Comparison of ENCODE assay signal across 34 cellular contexts in the genomic region with DNA sequence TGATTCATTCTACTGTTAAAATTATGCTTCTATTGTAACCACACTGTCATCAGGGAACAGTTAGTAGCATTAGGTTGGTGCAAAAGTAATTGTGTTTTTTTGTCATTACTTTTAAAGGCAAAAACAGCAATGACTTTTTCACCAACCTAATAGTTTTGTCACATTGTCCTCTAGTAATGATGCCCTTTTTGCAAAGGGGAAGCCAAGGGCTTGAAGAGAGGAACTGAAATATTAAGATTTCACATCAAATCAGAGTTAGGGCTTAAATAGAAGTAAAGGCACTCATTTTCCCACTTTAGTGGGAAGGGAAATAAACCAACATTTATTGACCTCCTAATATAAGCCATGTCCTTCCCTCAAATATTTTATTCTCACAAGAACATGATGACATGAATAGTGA.
DNase-seq lines count a peak whose midpoint lies in the region; ATAC-seq, FAIRE-seq and TF ChIP-seq lines count a peak whose summit lies in the region.
"Had no signal": no experiment of that assay in that cellular context is flagged by ENCODE, and none has a peak within 500 bp of the region (broad histone marks: within the 10 kb centered on the region; RNA-seq: fewer than 3 reads in every experiment).

No MANE protein-coding gene starts in this region.

- SMC1A ChIA-PET in GM12878 (lab: Charles Lee; ENCODE audit: uncharacterized antibody, unreplicated experiment), result no interaction called here

- no peak overlapping the region for H3K27ac ChIP-seq in GM12878 (ENCODE audit: control insufficient read depth, insufficient read depth)
- H3K27ac ChIP-seq: 22Rv1; A549; BLaER1; BLaER1 treated with 17β-estradiol and CSF1 and Interleukin-3, amounts not matched to agents 10 nM and 100 nM; C4-2B had no signal

- no peaks in the 10 kb centered on the region; the same call in 2 of the 3 replicates for H3K9me3 ChIP-seq in GM12878 (replicated peaks; ENCODE audit: control insufficient read depth, insufficient read depth, low read length)
- H3K9me3 ChIP-seq: A549; BE2C; BLaER1; BLaER1 treated with 17β-estradiol and CSF1 and Interleukin-3, amounts not matched to agents 10 nM and 100 nM; Caco-2 had no signal

- no peak overlapping the region for H3K4me2 ChIP-seq in GM12878 (ENCODE audit: control insufficient read depth, insufficient read depth)
- H3K4me2 ChIP-seq: A549; BLaER1; BLaER1 treated with 17β-estradiol and CSF1 and Interleukin-3, amounts not matched to agents 10 nM and 100 nM had no signal

- no peaks in the 10 kb centered on the region for H4K20me1 ChIP-seq in GM12878 (ENCODE audit: control insufficient read depth, insufficient read depth)
- H4K20me1 ChIP-seq: BLaER1 had no signal

- H3K9ac ChIP-seq in GM12878 (ENCODE audit: control insufficient read depth, insufficient read depth, low read length), result no peak overlapping the region
- H3K9ac ChIP-seq: BLaER1; BLaER1 treated with 17β-estradiol and CSF1 and Interleukin-3, amounts not matched to agents 10 nM and 100 nM had no signal

- TF ChIP-seq POLR2A in GM12878 (IDR thresholded peaks at IDR 0.05; ENCODE audit: low read depth, low read length), result no peak

- H3K27ac Mint-ChIP-seq in stimulated activated naive B cell treated with anti-CD40 and anti-IgM and Interleukin-4, amounts not matched to agents 10 μg/mL and 1 μg/mL and 100 μg/mL, for 72 hours, result no peak overlapping the region
- no peak overlapping the region for H3K27ac Mint-ChIP-seq in natural killer cell treated with Interleukin-12 subunit alpha and Interleukin-12 subunit beta and Interleukin-15 and Interleukin-18, amount 100 ng/mL, for 72 hours
- H3K27ac Mint-ChIP-seq: B cell; CD14-positive monocyte; CD4-positive, alpha-beta memory T cell; CD4-positive, alpha-beta T cell; CD4-positive, CD25-positive, alpha-beta regulatory T cell; CD8-positive, alpha-beta T cell had no signal

- CTCF ChIA-PET in GM12878 (lab: Yijun Ruan, JAX), result interaction anchor here (0.5 to 2.0 kb wide), 2 partner anchors 123 to 456 kb away, joined by 3 to 6 read pairs; no protein-coding TSS in a partner anchor

- H2AFZ ChIP-seq in GM12878 (ENCODE audit: control insufficient read depth, low read depth, low read length), result no peak overlapping the region

- H3K4me1 ChIP-seq in GM12878 (ENCODE audit: control insufficient read depth, insufficient read depth, low read length), result peaks cover 3% of the 10 kb centered on the region
- H3K4me1 ChIP-seq: A549; BE2C; BLaER1; BLaER1 treated with 17β-estradiol and CSF1 and Interleukin-3, amounts not matched to agents 10 nM and 100 nM; Caco-2 had no signal

- TF ChIP-seq CTCF in GM12878 (IDR thresholded peaks at IDR 0.05 in 2 of 3, conservative IDR thresholded peaks at IDR 0.05 in 1 of 3; ENCODE audit: control insufficient read depth in 2 of 3, extremely low read depth in 1 of 3, insufficient read depth in 1 of 3, low read depth in 3 of 3, low read length in 3 of 3), result no peak

- no peak for TF ChIP-seq RAD21 in GM12878 (IDR thresholded peaks at IDR 0.05; ENCODE audit: insufficient read depth, low read depth, low read length)

- TF ChIP-seq EP300 in GM12878 (IDR thresholded peaks at IDR 0.05; ENCODE audit: borderline replicate concordance in 1 of 2, control insufficient read depth in 1 of 2, low read depth in 2 of 2, low read length in 2 of 2), result no peak

- FAIRE-seq in GM12878 (lab: Jason Lieb, UNC), result no peak
- FAIRE-seq: A204.1, A549, D721Med had no signal

- H3K27me3 ChIP-seq in GM12878 (replicated peaks in 1 of 2; ENCODE audit: control insufficient read depth in 2 of 2, insufficient read depth in 2 of 2, low read length in 1 of 2), result no peaks in the 10 kb centered on the region
- H3K27me3 ChIP-seq: BE2C; BLaER1; BLaER1 treated with 17β-estradiol and CSF1 and Interleukin-3, amounts not matched to agents 10 nM and 100 nM had no signal

- H3K4me1 Mint-ChIP-seq in stimulated activated naive B cell treated with anti-CD40 and anti-IgM and Interleukin-4, amounts not matched to agents 10 μg/mL and 1 μg/mL and 100 μg/mL, for 72 hours, result no peaks in the 10 kb centered on the region
- H3K4me1 Mint-ChIP-seq in natural killer cell treated with Interleukin-12 subunit alpha and Interleukin-12 subunit beta and Interleukin-15 and Interleukin-18, amount 100 ng/mL, for 72 hours (ENCODE audit: low read depth in 2 of 2), result no peaks in the 10 kb centered on the region
- H3K4me1 Mint-ChIP-seq: B cell; CD14-positive monocyte; CD4-positive, alpha-beta memory T cell; CD4-positive, CD25-positive, alpha-beta regulatory T cell; CD8-positive, alpha-beta memory T cell had no signal

- DNase-seq in CD1c-positive myeloid dendritic cell (ENCODE audit: extremely low spot score) (peak; percentile 5), GM12878 (ENCODE audit: low read depth, low spot score) (no peak)
- no peak for DNase-seq in stimulated activated naive B cell treated with anti-CD40 and anti-IgM and Interleukin-4, amounts not matched to agents 10 μg/mL and 1 μg/mL and 100 μg/mL, for 72 hours
- DNase-seq in natural killer cell treated with Interleukin-12 subunit alpha and Interleukin-12 subunit beta and Interleukin-15 and Interleukin-18, amount 100 ng/mL, for 72 hours (ENCODE audit: low spot score), result no peak
- DNase-seq: 8988T; ACHN; AML-193; BE2C; C1 segment of cervical spinal cord; Caco-2; Calu3; CD4-positive, alpha-beta memory T cell; CD4-positive, alpha-beta T cell; CD4-positive, CD25-positive, alpha-beta regulatory T cell; CD8-positive, alpha-beta memory T cell; CD8-positive, alpha-beta T cell; DMS 273 treated with DMSO at 0.1 percent for 48 hours; DMS153; DMS53; DMS79; DMS79 treated with DMSO at 0.1 percent for 48 hours; DND-41; EL had no signal

- peaks cover 0 to 3% of the 10 kb centered on the region in 2 donors for H3K27me3 Mint-ChIP-seq in stimulated activated naive B cell treated with anti-CD40 and anti-IgM and Interleukin-4, amounts not matched to agents 10 μg/mL and 1 μg/mL and 100 μg/mL, for 72 hours
- peaks cover 5 to 6% of the 10 kb centered on the region in 2 donors for H3K27me3 Mint-ChIP-seq in natural killer cell treated with Interleukin-12 subunit alpha and Interleukin-12 subunit beta and Interleukin-15 and Interleukin-18, amount 100 ng/mL, for 72 hours
- H3K27me3 Mint-ChIP-seq: CD4-positive, alpha-beta memory T cell had no signal

- RAD21 ChIA-PET in GM12878 (lab: Charles Lee; ENCODE audit: unreplicated experiment), result no interaction called here

- H3K36me3 Mint-ChIP-seq in stimulated activated naive B cell treated with anti-CD40 and anti-IgM and Interleukin-4, amounts not matched to agents 10 μg/mL and 1 μg/mL and 100 μg/mL, for 72 hours, result no peaks in the 10 kb centered on the region
- H3K36me3 Mint-ChIP-seq in natural killer cell treated with Interleukin-12 subunit alpha and Interleukin-12 subunit beta and Interleukin-15 and Interleukin-18, amount 100 ng/mL, for 72 hours, result no peaks in the 10 kb centered on the region
- H3K36me3 Mint-ChIP-seq: CD14-positive monocyte; CD4-positive, alpha-beta memory T cell; CD4-positive, CD25-positive, alpha-beta regulatory T cell; CD8-positive, alpha-beta T cell had no signal

- in situ Hi-C loops in GM12878 (cut with MboI), result no loop called here

- no TSS peak for BruUV-seq in GM12878 (replicated peaks; lab: Mats Ljungman, UMichigan)

- POLR2A ChIA-PET in GM12878 (lab: Charles Lee), result no interaction called here

- no peaks in the 10 kb centered on the region for H3K36me3 ChIP-seq in GM12878 (ENCODE audit: control insufficient read depth in 2 of 2, insufficient read depth in 2 of 2, low read length in 1 of 2)
- H3K36me3 ChIP-seq: BE2C; BLaER1; BLaER1 treated with 17β-estradiol and CSF1 and Interleukin-3, amounts not matched to agents 10 nM and 100 nM had no signal

- H3K4me3 Mint-ChIP-seq in stimulated activated naive B cell treated with anti-CD40 and anti-IgM and Interleukin-4, amounts not matched to agents 10 μg/mL and 1 μg/mL and 100 μg/mL, for 72 hours, result no peak overlapping the region
- no peak overlapping the region for H3K4me3 Mint-ChIP-seq in natural killer cell treated with Interleukin-12 subunit alpha and Interleukin-12 subunit beta and Interleukin-15 and Interleukin-18, amount 100 ng/mL, for 72 hours
- H3K4me3 Mint-ChIP-seq: B cell; CD14-positive monocyte; CD4-positive, alpha-beta memory T cell; CD4-positive, alpha-beta T cell; CD4-positive, CD25-positive, alpha-beta regulatory T cell; CD8-positive, alpha-beta memory T cell; CD8-positive, alpha-beta T cell had no signal

- no peaks in the 10 kb centered on the region; the same call in 1 of the 2 replicates for H3K79me2 ChIP-seq in GM12878 (ENCODE audit: control insufficient read depth, insufficient read depth, low read length)

- H3K4me3 ChIP-seq in GM12878, result no peak overlapping the region
- H3K4me3 ChIP-seq: A549; BLaER1; BLaER1 treated with 17β-estradiol and CSF1 and Interleukin-3, amounts not matched to agents 10 nM and 100 nM had no signal

- no peak for ATAC-seq in GM12878
- peak; percentile 43 to 59 for ATAC-seq in stimulated activated naive B cell treated with anti-CD40 and anti-IgM and Interleukin-4, amounts not matched to agents 10 μg/mL and 1 μg/mL and 100 μg/mL, for 72 hours (replicated peaks)
- no peak for ATAC-seq in GM19395 (IDR thresholded peaks at IDR 0.05; ENCODE audit: unreplicated experiment)
- ATAC-seq in HG03039 (IDR thresholded peaks at IDR 0.05; ENCODE audit: unreplicated experiment), result no peak
- no peak for ATAC-seq in natural killer cell treated with Interleukin-12 subunit alpha and Interleukin-12 subunit beta and Interleukin-15 and Interleukin-18, amount 100 ng/mL, for 72 hours
- ATAC-seq: A549; CD8-positive, alpha-beta T cell had no signal

- intact Hi-C loops in GM12878 (cut with micrococcal nuclease; ENCODE audit: unreplicated experiment), result no loop called here

- H3K9me3 Mint-ChIP-seq in stimulated activated naive B cell treated with anti-CD40 and anti-IgM and Interleukin-4, amounts not matched to agents 10 μg/mL and 1 μg/mL and 100 μg/mL, for 72 hours, result peaks cover 0 to 4% of the 10 kb centered on the region in 2 donors
- H3K9me3 Mint-ChIP-seq in natural killer cell treated with Interleukin-12 subunit alpha and Interleukin-12 subunit beta and Interleukin-15 and Interleukin-18, amount 100 ng/mL, for 72 hours, result no peaks in the 10 kb centered on the region

TF ChIP-seq in GM12878, 131 proteins besides CTCF, POLR2A, EP300 and RAD21:
- TF ChIP-seq ASH2L (IDR thresholded peaks at IDR 0.05; ENCODE audit: borderline replicate concordance, low read depth) (no peak), SPI1 (IDR thresholded peaks at IDR 0.05; ENCODE audit: borderline replicate concordance, insufficient read depth, low read depth, low read length) (peak; percentile 59; the same call in 1 of the 2 replicates)
TF ChIP-seq in GM12878: peak in this region for 1.

Comparison
In these comparisons a context has a peak if more than half of its experiments do, and no peak if none do; other contexts are left out.
1. ATAC-seq: peak in stimulated activated naive B cell treated with anti-CD40 and anti-IgM and Interleukin-4, amounts not matched to agents 10 μg/mL and 1 μg/mL and 100 μg/mL, for 72 hours (2 of 2); none in GM12878 (single experiment), GM19395 (single experiment), HG03039 (single experiment) and natural killer cell treated with Interleukin-12 subunit alpha and Interleukin-12 subunit beta and Interleukin-15 and Interleukin-18, amount 100 ng/mL, for 72 hours (0 of 2).